Comparison of ENCODE assay signal across 9 cellular contexts in genomic region chr1:27496604-27497155, GRCh38. TPM values are rescaled to one million over a fixed set of nuclear protein-coding genes. Genes with fewer than 3 reads are reported as not detected.
DNase-seq lines count a peak whose midpoint lies in the region; ATAC-seq and TF ChIP-seq lines count a peak whose summit lies in the region.
"Had no signal": no experiment of that assay in that cellular context is flagged by ENCODE, and none has a peak within 500 bp of the region (broad histone marks: within the 10 kb centered on the region; RNA-seq: fewer than 3 reads in every experiment).

No MANE protein-coding gene starts in this region.

- H3K36me3 Mint-ChIP-seq in osteocyte (ENCODE audit: unreplicated experiment), result no peaks in the 10 kb centered on the region

- H3K4me1 ChIP-seq in Peyer's patch, result peaks cover 0 to 13% (median 2%) of the 10 kb centered on the region in 4 donors

- ATAC-seq in HG03460 (IDR thresholded peaks at IDR 0.05; ENCODE audit: unreplicated experiment), result no peak

- no peak for TF ChIP-seq POLR2A in Peyer's patch (IDR thresholded peaks at IDR 0.05)

- no peak for TF ChIP-seq CTCF in Peyer's patch (IDR thresholded peaks at IDR 0.05)
- TF ChIP-seq CTCF in foreskin fibroblast (IDR thresholded peaks at IDR 0.05; ENCODE audit: low read depth, low read length), result peak; percentile 51
- peak; percentile 40 for TF ChIP-seq CTCF in osteocyte (IDR thresholded peaks at IDR 0.05)

- H3K27ac ChIP-seq in Peyer's patch, result no peak overlapping the region

- no peaks in the 10 kb centered on the region for H3K36me3 ChIP-seq in Peyer's patch

- H3K4me1 Mint-ChIP-seq in osteocyte (ENCODE audit: unreplicated experiment), result peaks cover 28% of the 10 kb centered on the region

- H3K27me3 Mint-ChIP-seq in osteocyte (ENCODE audit: unreplicated experiment), result no peaks in the 10 kb centered on the region

- H3K9me3 ChIP-seq in Peyer's patch, result no peaks in the 10 kb centered on the region

- DNase-seq in ELF-1 (ENCODE audit: low read depth, low spot score), result peak; percentile 84
- peak in 2 of 3 donors; percentile 20 to 40 for DNase-seq in Peyer's patch
- peak in 1 of 2 donors; percentile 43 for DNase-seq in foreskin fibroblast
- DNase-seq in osteocyte (ENCODE audit: extremely low spot score, unreplicated experiment), result no peak
- no peak for DNase-seq in activated CD8-positive, alpha-beta memory T cell treated with anti-CD3 and anti-CD28 coated beads for 24 hours
- DNase-seq in occipital lobe (lab: John Stamatoyannopoulos, UW), result no peak
- DNase-seq in activated CD4-positive, CD25-positive, alpha-beta regulatory T cell (lab: John Stamatoyannopoulos, UW), result no peak

- no peaks in the 10 kb centered on the region for H3K9me3 Mint-ChIP-seq in osteocyte (ENCODE audit: unreplicated experiment)
- H3K9me3 Mint-ChIP-seq: activated T-helper 1 cell treated with anti-CD3 and anti-CD28 coated beads, Interleukin-12 subunit alpha, Interleukin-12 subunit beta, Interleukin-2, Interleukin-4 antibody, amounts not matched to agents 30 ng/mL and 10 ng/mL and 1 ng/mL, durations not matched to agents 14 hours and 24 hours and 36 hours had no signal

- H3K27ac Mint-ChIP-seq in osteocyte (ENCODE audit: unreplicated experiment), result no peak overlapping the region
- H3K27ac Mint-ChIP-seq: activated T-helper 1 cell treated with anti-CD3 and anti-CD28 coated beads, Interleukin-12 subunit alpha, Interleukin-12 subunit beta, Interleukin-2, Interleukin-4 antibody, amounts not matched to agents 30 ng/mL and 10 ng/mL and 1 ng/mL, durations not matched to agents 14 hours and 24 hours and 36 hours had no signal

- H3K4me3 Mint-ChIP-seq in osteocyte (ENCODE audit: unreplicated experiment), result no peak overlapping the region
- H3K4me3 Mint-ChIP-seq: activated T-helper 1 cell treated with anti-CD3 and anti-CD28 coated beads, Interleukin-12 subunit alpha, Interleukin-12 subunit beta, Interleukin-2, Interleukin-4 antibody, amounts not matched to agents 30 ng/mL and 10 ng/mL and 1 ng/mL, durations not matched to agents 14 hours and 24 hours and 36 hours had no signal

- no peaks in the 10 kb centered on the region for H3K27me3 ChIP-seq in Peyer's patch

- H3K4me3 ChIP-seq in Peyer's patch (no peak overlapping the region), foreskin fibroblast (ENCODE audit: low read depth in 1 of 2, low read length in 2 of 2) (no peak overlapping the region)

RNA-seq across cellular contexts. Expression of gene WASF2, which starts 6.7 kb away (rescaled TPM):
- total RNA-seq in Peyer's patch (10 to 100 TPM; 52.5 to 74.5 (median 57.5) TPM), osteocyte (187 and 189 TPM in 2 replicates), occipital lobe (6.1 TPM)

Comparison
In these comparisons a context has a peak if more than half of its experiments do, and no peak if none do; other contexts are left out.
1. DNase-seq: peak in ELF-1 (single experiment) and Peyer's patch (2 of 3); none in osteocyte (single experiment), activated CD8-positive, alpha-beta memory T cell treated with anti-CD3 and anti-CD28 coated beads for 24 hours (single experiment), occipital lobe (single experiment) and activated CD4-positive, CD25-positive, alpha-beta regulatory T cell (0 of 4).
2. CTCF ChIP-seq: peak in foreskin fibroblast (single experiment) and osteocyte (single experiment); none in Peyer's patch (0 of 6).